Comparison of ENCODE assay signal across 11 cellular contexts in genomic region chr6:138844203-138844602, GRCh38. TPM values are rescaled to one million over a fixed set of nuclear protein-coding genes. Genes with fewer than 3 reads are reported as not detected.
DNase-seq lines count a peak whose midpoint lies in the region; ATAC-seq and TF ChIP-seq lines count a peak whose summit lies in the region.
"Had no signal": no experiment of that assay in that cellular context is flagged by ENCODE, and none has a peak within 500 bp of the region (broad histone marks: within the 10 kb centered on the region; RNA-seq: fewer than 3 reads in every experiment).

No MANE protein-coding gene starts in this region.

- ATAC-seq in GM19395 (IDR thresholded peaks at IDR 0.05; ENCODE audit: unreplicated experiment) (no peak), GM21381 (IDR thresholded peaks at IDR 0.05; ENCODE audit: unreplicated experiment) (no peak)
- ATAC-seq: left colon had no signal

- H2BK5ac ChIP-seq in trophoblast cell (ENCODE audit: low read depth, low read length, poor library complexity), result no peak overlapping the region

- no peaks in the 10 kb centered on the region for H3K27me3 ChIP-seq in trophoblast cell (ENCODE audit: insufficient read depth, low read length)

- H3K9ac ChIP-seq in trophoblast cell (ENCODE audit: low read length), result no peak overlapping the region

- H3K36me3 ChIP-seq in trophoblast cell (ENCODE audit: control insufficient read depth in 1 of 2, insufficient read depth in 2 of 2, low read length in 2 of 2), result no peaks in the 10 kb centered on the region

- no peak overlapping the region for H3K23ac ChIP-seq in trophoblast cell (ENCODE audit: low read length)

- H3K4ac ChIP-seq in trophoblast cell (ENCODE audit: low read depth, low read length), result no peak overlapping the region

- no peak overlapping the region for H2BK12ac ChIP-seq in trophoblast cell (ENCODE audit: low read length)

- no peaks in the 10 kb centered on the region for H3K9me3 ChIP-seq in trophoblast cell (ENCODE audit: insufficient read depth, low read depth, low read length)

- no peak overlapping the region for H4K91ac ChIP-seq in trophoblast cell (ENCODE audit: low read depth, low read length)

- DNase-seq in G401 (ENCODE audit: low spot score), result peak; percentile 46
- peak; percentile 62 for DNase-seq in NCI-H2227 (lab: John Stamatoyannopoulos, UW; ENCODE audit: unreplicated experiment)
- DNase-seq in fibroblast of mammary gland (ENCODE audit: low read depth), result peak; percentile 62
- DNase-seq in trophoblast cell, result no peak
- no peak for DNase-seq in KBM-7
- no peak for DNase-seq in midbrain (lab: John Stamatoyannopoulos, UW)
- DNase-seq: effector memory CD4-positive, alpha-beta T cell; left colon had no signal

- H3K4me3 ChIP-seq in fibroblast of mammary gland (ENCODE audit: control insufficient read depth, low read depth, low read length) (no peak overlapping the region), trophoblast cell (ENCODE audit: low read depth, low read length) (no peak overlapping the region)

- no CpG with 5 or more reads among the region's 9 CpGs for WGBS in trophoblast cell (ENCODE audit: extremely low coverage, insufficient coverage, insufficient read length)

- no peak overlapping the region for H3K18ac ChIP-seq in trophoblast cell (ENCODE audit: low read length)

- no peak overlapping the region for H2BK120ac ChIP-seq in trophoblast cell (ENCODE audit: insufficient read depth, low read length, poor library complexity)

- H2AFZ ChIP-seq in trophoblast cell (ENCODE audit: insufficient read depth, low read length, poor library complexity), result peak overlapping the region; percentile 49

- in situ Hi-C loops in G401 (cut with HindIII; ENCODE audit: low sequenced_read_pairs) (no loop called here), KBM-7 (cut with MboI; ENCODE audit: low pct_unique_long_range_greater_than_20kb, low sequenced_read_pairs) (no loop called here)

- H4K12ac ChIP-seq in trophoblast cell (ENCODE audit: low read depth, low read length), result no peak overlapping the region

- no peak overlapping the region for H4K8ac ChIP-seq in trophoblast cell (ENCODE audit: low read depth, low read length)

- H3K4me1 ChIP-seq in trophoblast cell (ENCODE audit: control insufficient read depth in 1 of 2, insufficient read depth in 2 of 2, low read length in 2 of 2), result no peaks in the 10 kb centered on the region

- H3K79me1 ChIP-seq in trophoblast cell (ENCODE audit: low read length), result no peaks in the 10 kb centered on the region

- no peak overlapping the region for H3K14ac ChIP-seq in trophoblast cell (ENCODE audit: low read length)

- H3K27ac ChIP-seq in trophoblast cell (ENCODE audit: low read depth, low read length), result no peak overlapping the region

- TF ChIP-seq CTCF in fibroblast of mammary gland (conservative IDR thresholded peaks at IDR 0.05; ENCODE audit: control insufficient read depth, insufficient read depth, low read depth, low read length), result no peak

- H3K79me2 ChIP-seq in trophoblast cell (ENCODE audit: control insufficient read depth, insufficient read depth, low read length, poor library complexity), result no peaks in the 10 kb centered on the region

- H2AK5ac ChIP-seq in trophoblast cell (ENCODE audit: low read length), result no peak overlapping the region

- no peak overlapping the region for H3K4me2 ChIP-seq in trophoblast cell (ENCODE audit: low read length)

RNA-seq across cellular contexts. Expression of gene ECT2L, which starts 48.3 kb away (rescaled TPM):
- not detected in 2 replicates for total RNA-seq in G401 (2014; rRNA removed; shearing (Covaris generic))
- 0.03 and 0.08 TPM in 2 replicates for polyA plus RNA-seq in trophoblast cell (2013)
- total RNA-seq: left colon, OCI-LY7 had no signal

Comparison
In these comparisons a context has a peak if more than half of its experiments do, and no peak if none do; other contexts are left out.
1. DNase-seq: peak in G401 (single experiment), NCI-H2227 (single experiment) and fibroblast of mammary gland (single experiment); none in trophoblast cell (0 of 2), KBM-7 (single experiment) and midbrain (single experiment).